In the genomic region with DNA sequence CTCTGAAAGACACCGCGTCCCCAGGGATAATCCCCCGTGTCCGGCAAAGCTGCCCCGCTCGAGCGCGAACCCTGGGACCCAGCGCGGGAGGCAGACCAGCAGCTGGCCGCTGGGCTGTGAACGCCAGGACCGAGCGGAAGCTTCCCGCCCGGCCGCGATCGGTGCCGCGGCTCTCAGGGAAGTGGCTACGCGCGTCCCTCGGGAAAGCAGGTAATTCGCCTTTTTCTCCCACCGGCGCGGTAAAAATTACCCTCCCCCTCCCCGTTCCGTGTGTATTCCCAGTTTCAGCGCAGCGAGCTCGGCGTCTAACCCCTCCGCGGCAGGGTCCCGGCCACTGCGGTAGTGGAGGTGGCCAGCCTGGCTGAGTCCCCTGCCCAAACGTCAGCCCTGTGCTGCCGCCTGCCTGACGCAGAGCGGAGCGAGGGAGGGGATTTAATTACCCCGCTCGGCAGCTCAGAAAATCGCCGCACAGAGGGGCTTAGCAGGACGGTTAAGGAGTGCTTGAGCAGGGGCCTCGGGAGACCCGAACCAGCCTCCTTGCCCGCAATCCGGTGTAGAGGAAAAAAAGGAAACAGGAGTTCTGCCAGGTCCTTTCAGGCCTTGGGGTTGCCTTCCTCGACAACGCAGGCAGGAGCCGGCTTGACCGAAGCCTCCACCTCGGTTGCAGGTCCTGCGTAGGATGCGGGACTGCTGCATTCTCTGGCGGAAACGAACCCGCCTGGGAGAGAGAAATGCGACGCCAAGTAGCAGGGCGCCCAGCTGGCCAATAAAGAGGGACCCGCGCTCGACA, we compare ENCODE assay signal across 8 cellular contexts. TPM values are rescaled to one million over a fixed set of nuclear protein-coding genes. Genes with fewer than 3 reads are reported as not detected.
A peak's percentile ranks its signal among the peaks of the same experiment; 100 is the strongest.
DNase-seq lines count a peak whose midpoint lies in the region; ATAC-seq, FAIRE-seq and TF ChIP-seq lines count a peak whose summit lies in the region.

No MANE protein-coding gene starts in this region.

- TF ChIP-seq POLR2A in H54 (IDR thresholded peaks at IDR 0.05; ENCODE audit: low read depth, low read length) = no peak

- no peaks in the 10 kb centered on the region for H3K9me3 Mint-ChIP-seq in nephron

- DNase-seq in stimulated activated CD4-positive, alpha-beta T cell treated with anti-CD3 and anti-CD28 coated beads, Interleukin-15, amount 100 ng/mL, for 24 hours = peak; percentile 41
- DNase-seq in stimulated activated CD4-positive, alpha-beta T cell treated with anti-CD3 and anti-CD28 coated beads, Interleukin-4, amount 100 ng/mL, for 4 hours = no peak
- no peak for DNase-seq in SK-N-SH
- peak; percentile 27 for DNase-seq in epithelial cell of esophagus (ENCODE audit: low read depth)
- no peak for DNase-seq in H54 (ENCODE audit: insufficient read length, low spot score)
- DNase-seq in mucosa of gallbladder (ENCODE audit: low spot score) = no peak

- H3K4me2 ChIP-seq in SK-N-SH = peak overlapping the region; percentile 99

- no peaks in the 10 kb centered on the region for H3K9me3 ChIP-seq in SK-N-SH

- H4K20me1 ChIP-seq in SK-N-SH (ENCODE audit: insufficient read depth) = peaks cover 19% of the 10 kb centered on the region; the same call in 1 of the 2 replicates

- H3K27ac ChIP-seq in SK-N-SH (ENCODE audit: low read depth in 2 of 2, low read length in 1 of 2) = peak overlapping the region; percentile 36 to 97; a peak in 3 of 4 replicates

- TF ChIP-seq CTCF in SK-N-SH (IDR thresholded peaks at IDR 0.05) = no peak; the same call in 1 of the 2 replicates
- TF ChIP-seq CTCF in epithelial cell of esophagus (IDR thresholded peaks at IDR 0.05; ENCODE audit: insufficient read depth, low read depth, low read length, missing control alignments) = no peak
- peak in 1 of 3 experiments; percentile 17 for TF ChIP-seq CTCF in nephron (IDR thresholded peaks at IDR 0.05; ENCODE audit: unreplicated experiment in 3 of 3)

- H3K27me3 ChIP-seq in SK-N-SH (ENCODE audit: insufficient read depth) = peaks cover 23% of the 10 kb centered on the region; the same call in 1 of the 2 replicates

- peaks cover 30% of the 10 kb centered on the region for H3K4me1 Mint-ChIP-seq in nephron

- POLR2A ChIA-PET in SK-N-SH (lab: Yijun Ruan, JAX) = interaction anchor here (0.8 to 5.7 kb wide), 18 partner anchors 9 to 316 kb away, joined by 3 to 66 read pairs (median 3); no protein-coding TSS in a partner anchor

- H3K4me3 ChIP-seq in SK-N-SH (ENCODE audit: low read depth in 2 of 2, low read length in 1 of 2) = peak overlapping the region; percentile 75 to 77
- peak overlapping the region; percentile 25 for H3K4me3 ChIP-seq in epithelial cell of esophagus (ENCODE audit: low read length)

- no peaks in the 10 kb centered on the region for H3K9me2 ChIP-seq in SK-N-SH

- peak overlapping the region in 2 of 3 experiments; percentile 54 to 72 for H3K27ac Mint-ChIP-seq in nephron

- ATAC-seq in HG03442 (IDR thresholded peaks at IDR 0.05; ENCODE audit: unreplicated experiment) = no peak

- peaks cover 28% of the 10 kb centered on the region for H3K79me2 ChIP-seq in SK-N-SH (ENCODE audit: insufficient read depth)

- TF ChIP-seq EP300 in SK-N-SH (IDR thresholded peaks at IDR 0.05; ENCODE audit: borderline replicate concordance in 1 of 2, low read depth in 1 of 2, low read length in 1 of 2) = no peak

- H3K36me3 Mint-ChIP-seq in nephron (ENCODE audit: low read depth) = peaks cover 3% of the 10 kb centered on the region

- peak overlapping the region; percentile 80 for H3K9ac ChIP-seq in SK-N-SH

- no peak for FAIRE-seq in H54 (lab: Jason Lieb, UNC)

- peaks cover 98% of the 10 kb centered on the region for H3K27me3 Mint-ChIP-seq in nephron (ENCODE audit: low read depth)

- peak overlapping the region; percentile 61 for H2AFZ ChIP-seq in SK-N-SH (ENCODE audit: low read depth)

- 14% methylated on average over 48 of the region's 69 CpGs for WGBS in SK-N-SH (ENCODE audit: low lambda C conversion rate)

- H3K4me3 Mint-ChIP-seq in nephron = peak overlapping the region; percentile 88

- H3K36me3 ChIP-seq in SK-N-SH (replicated peaks in 1 of 2; ENCODE audit: control insufficient read depth in 1 of 2, insufficient read depth in 2 of 2, low read length in 1 of 2) = peaks cover 0 to 4% of the 10 kb centered on the region in 2 experiments

- TF ChIP-seq RAD21 in SK-N-SH (IDR thresholded peaks at IDR 0.05; ENCODE audit: low read length) = no peak

- H3F3A ChIP-seq in SK-N-SH (replicated peaks; ENCODE audit: insufficient read depth) = peaks cover 3% of the 10 kb centered on the region

- H3K4me1 ChIP-seq in SK-N-SH (ENCODE audit: control insufficient read depth in 1 of 2, insufficient read depth in 2 of 2, low read depth in 1 of 2, low read length in 1 of 2) = peaks cover 0 to 18% of the 10 kb centered on the region in 2 experiments; a peak in 1 of 4 replicates

- CTCF ChIA-PET in SK-N-SH (lab: Yijun Ruan, JAX) = interaction anchor here (0.8 to 13.1 kb wide), 10 partner anchors 9 to 314 kb away, joined by 3 to 177 read pairs (median 4); no protein-coding TSS in a partner anchor

TF ChIP-seq in SK-N-SH, 30 proteins besides CTCF, POLR2A, EP300 and RAD21:
- no peak for TF ChIP-seq RXRA (IDR thresholded peaks at IDR 0.05; ENCODE audit: borderline replicate concordance, low read depth)
- TF ChIP-seq, protein P1, sequence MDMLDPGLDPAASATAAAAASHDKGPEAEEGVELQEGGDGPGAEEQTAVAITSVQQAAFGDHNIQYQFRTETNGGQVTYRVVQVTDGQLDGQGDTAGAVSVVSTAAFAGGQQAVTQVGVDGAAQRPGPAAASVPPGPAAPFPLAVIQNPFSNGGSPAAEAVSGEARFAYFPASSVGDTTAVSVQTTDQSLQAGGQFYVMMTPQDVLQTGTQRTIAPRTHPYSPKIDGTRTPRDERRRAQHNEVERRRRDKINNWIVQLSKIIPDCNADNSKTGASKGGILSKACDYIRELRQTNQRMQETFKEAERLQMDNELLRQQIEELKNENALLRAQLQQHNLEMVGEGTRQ (IDR thresholded peaks at IDR 0.05; ENCODE audit: borderline replicate concordance, low read depth, low read length) = no peak
- TF ChIP-seq NRF1 (IDR thresholded peaks at IDR 0.05; ENCODE audit: low read depth, low read length) = no peak
- TF ChIP-seq TCF12 (IDR thresholded peaks at IDR 0.05) = no peak
- TF ChIP-seq REST (IDR thresholded peaks at IDR 0.05; ENCODE audit: low read depth, low read length) = no peak
- TF ChIP-seq TEAD4 (IDR thresholded peaks at IDR 0.05; ENCODE audit: borderline replicate concordance, insufficient read depth) = no peak
- no peak for TF ChIP-seq GATA2 (CRISPR knock-in tag; IDR thresholded peaks at IDR 0.05)
- no peak for TF ChIP-seq JUND (IDR thresholded peaks at IDR 0.05)
- TF ChIP-seq FOSL2 (IDR thresholded peaks at IDR 0.05; ENCODE audit: borderline replicate concordance, low read depth) = no peak
- TF ChIP-seq RCOR1 (IDR thresholded peaks at IDR 0.05; ENCODE audit: low read length) = no peak
- TF ChIP-seq, protein P2, sequence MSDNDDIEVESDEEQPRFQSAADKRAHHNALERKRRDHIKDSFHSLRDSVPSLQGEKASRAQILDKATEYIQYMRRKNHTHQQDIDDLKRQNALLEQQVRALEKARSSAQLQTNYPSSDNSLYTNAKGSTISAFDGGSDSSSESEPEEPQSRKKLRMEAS (IDR thresholded peaks at IDR 0.05; ENCODE audit: low read depth) = no peak

RNA-seq across cellular contexts. Expression of gene GATA2, which starts 2.9 kb away (rescaled TPM):
- polyA plus RNA-seq in SK-N-SH (2012; rRNA removed) = 5.5 and 6.8 TPM in 2 replicates
- polyA plus RNA-seq in SK-N-SH (2012; cell fraction: cytosol; rRNA removed) = 7.0 and 13.4 TPM in 2 replicates
- polyA plus RNA-seq in SK-N-SH (2012; cell fraction: nucleus; rRNA removed) = 10.6 and 18.0 TPM in 2 replicates
- total RNA-seq in mucosa of gallbladder = 22.8 TPM

RNA-seq across cellular contexts. Expression of gene DNAJB8, which starts 23.4 kb away (rescaled TPM):
- not detected in 2 replicates for polyA plus RNA-seq in SK-N-SH (2012; rRNA removed)
- not detected in 2 replicates for polyA plus RNA-seq in SK-N-SH (2012; cell fraction: cytosol; rRNA removed)
- not detected in 2 replicates for polyA plus RNA-seq in SK-N-SH (2012; cell fraction: nucleus; rRNA removed)
- total RNA-seq in mucosa of gallbladder = not detected

Comparison
In these comparisons a context has a peak if more than half of its experiments do, and no peak if none do; other contexts are left out.
1. DNase-seq: peak in stimulated activated CD4-positive, alpha-beta T cell treated with anti-CD3 and anti-CD28 coated beads, Interleukin-15, amount 100 ng/mL, for 24 hours (single experiment) and epithelial cell of esophagus (single experiment); none in stimulated activated CD4-positive, alpha-beta T cell treated with anti-CD3 and anti-CD28 coated beads, Interleukin-4, amount 100 ng/mL, for 4 hours (0 of 2), SK-N-SH (single experiment), H54 (single experiment) and mucosa of gallbladder (single experiment).